ENCODE assay signal across 10 cellular contexts in the genomic region with DNA sequence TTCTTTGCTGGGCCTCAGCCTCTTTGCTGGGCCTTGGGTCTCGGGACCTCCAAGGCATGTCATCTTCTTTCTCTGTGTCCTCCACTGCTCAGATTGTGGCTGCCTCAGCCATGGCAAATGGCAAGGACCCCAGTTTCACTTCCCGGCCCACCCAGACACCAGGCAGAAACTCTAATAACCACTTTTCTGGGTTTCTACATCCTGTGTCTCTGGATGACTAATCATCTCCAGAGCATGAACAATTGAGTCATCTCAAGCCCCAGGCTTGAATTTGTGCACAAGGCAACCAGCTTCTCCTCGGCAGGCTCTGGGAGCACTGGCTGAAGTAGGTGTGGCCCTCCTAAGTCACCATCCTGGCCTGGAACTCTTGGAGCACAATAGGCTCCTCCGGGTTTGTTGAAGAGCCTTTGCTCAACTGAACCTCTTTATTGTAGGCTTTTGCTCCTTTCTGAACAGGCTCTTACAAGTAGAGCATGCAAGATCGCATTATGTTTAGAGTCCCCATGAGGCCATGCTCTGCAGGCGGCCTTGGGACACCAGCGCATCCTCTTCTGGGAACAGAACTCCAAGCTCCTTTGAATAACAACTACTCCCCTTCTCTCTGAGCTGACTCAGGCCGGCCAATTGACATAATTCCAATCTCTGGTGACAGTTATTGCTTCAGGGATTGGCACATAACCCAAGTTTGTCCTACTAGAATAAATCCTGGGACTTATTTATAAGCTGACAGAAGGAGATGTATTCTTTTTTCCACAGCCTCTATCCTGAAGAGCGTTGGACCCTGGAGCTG.
A peak's percentile ranks its signal among the peaks of the same experiment; 100 is the strongest.
DNase-seq lines count a peak whose midpoint lies in the region; ATAC-seq, FAIRE-seq and TF ChIP-seq lines count a peak whose summit lies in the region.
"Had no signal": no experiment of that assay in that cellular context is flagged by ENCODE, and none has a peak within 500 bp of the region (broad histone marks: within the 10 kb centered on the region; RNA-seq: fewer than 3 reads in every experiment).

No MANE protein-coding gene starts in this region.

- peak; percentile 70 for FAIRE-seq in GM19239 (lab: Jason Lieb, UNC)
- no peak for FAIRE-seq in astrocyte (lab: Jason Lieb, UNC)

- no peak overlapping the region for H3K4me3 Mint-ChIP-seq in astrocyte (ENCODE audit: unreplicated experiment)
- H3K4me3 Mint-ChIP-seq: activated naive CD4-positive, alpha-beta T cell treated with anti-CD3 and anti-CD28 coated beads, Interleukin-2, amount 10 ng/mL, durations not matched to agents 7 days and 5 days had no signal

- H3K4me1 ChIP-seq in astrocyte (ENCODE audit: insufficient read depth, low read length) = no peaks in the 10 kb centered on the region

- no peaks in the 10 kb centered on the region for H3K27me3 ChIP-seq in astrocyte (ENCODE audit: insufficient read depth, low read length)

- no peak for TF ChIP-seq CTCF in astrocyte (IDR thresholded peaks at IDR 0.05; ENCODE audit: insufficient read depth, low read depth, low read length)
- no peak for TF ChIP-seq CTCF in coronary artery (IDR thresholded peaks at IDR 0.05)

- peak; percentile 83 for DNase-seq in AG08395 (ENCODE audit: low spot score)
- peak; percentile 13 for DNase-seq in GM19239 (ENCODE audit: insufficient read length, low spot score)
- no peak for DNase-seq in astrocyte (ENCODE audit: low read depth)
- DNase-seq in NCI-H2081 (lab: John Stamatoyannopoulos, UW) = no peak
- no peak for DNase-seq in coronary artery (ENCODE audit: low spot score)
- DNase-seq in activated T-cell treated with anti-CD3 and anti-CD28 coated beads, Interleukin-2, amount 50 U/mL, for 48 hours = no peak
- DNase-seq: activated naive CD4-positive, alpha-beta T cell treated with anti-CD3 and anti-CD28 coated beads, Interleukin-2, amount 10 ng/mL, durations not matched to agents 7 days and 5 days; Right ventricle myocardium superior had no signal

- H3K9ac ChIP-seq in astrocyte (ENCODE audit: low read length) = no peak overlapping the region

- H3K4me2 ChIP-seq in astrocyte (ENCODE audit: low read length) = no peak overlapping the region

- peak; percentile 47 for ATAC-seq in HG03066 (IDR thresholded peaks at IDR 0.05; ENCODE audit: low read depth, unreplicated experiment)
- no peak for ATAC-seq in activated CD4-positive, CD25-positive, alpha-beta regulatory T cell treated with anti-CD3 and anti-CD28 coated beads, Interleukin-2, amount 50 U/mL, for 24 hours

- H3K4me3 ChIP-seq in astrocyte (ENCODE audit: insufficient read depth, low read depth, low read length) (no peak overlapping the region), coronary artery (no peak overlapping the region)

- H3K27me3 Mint-ChIP-seq in astrocyte (ENCODE audit: low read depth, unreplicated experiment) = peaks cover 4% of the 10 kb centered on the region
- H3K27me3 Mint-ChIP-seq: activated naive CD4-positive, alpha-beta T cell treated with anti-CD3 and anti-CD28 coated beads, Interleukin-2, amount 10 ng/mL, durations not matched to agents 7 days and 5 days had no signal

- no peaks in the 10 kb centered on the region for H3K9me3 ChIP-seq in astrocyte (ENCODE audit: insufficient read depth, low read depth, low read length)

- no peaks in the 10 kb centered on the region for H4K20me1 ChIP-seq in astrocyte (ENCODE audit: insufficient read depth, low read length)

- no peak overlapping the region for H3K27ac ChIP-seq in astrocyte (ENCODE audit: low read depth, low read length)
- no peak overlapping the region for H3K27ac ChIP-seq in coronary artery

- H3K36me3 ChIP-seq in astrocyte (ENCODE audit: insufficient read depth, low read length) = no peaks in the 10 kb centered on the region

- H3K4me1 Mint-ChIP-seq in astrocyte (ENCODE audit: low read depth, unreplicated experiment) = peaks cover 1% of the 10 kb centered on the region
- H3K4me1 Mint-ChIP-seq: activated naive CD4-positive, alpha-beta T cell treated with anti-CD3 and anti-CD28 coated beads, Interleukin-2, amount 10 ng/mL, durations not matched to agents 7 days and 5 days had no signal

- no peak overlapping the region for H2AFZ ChIP-seq in astrocyte (ENCODE audit: low read depth, low read length)

- H3K27ac Mint-ChIP-seq in astrocyte (ENCODE audit: unreplicated experiment) = peak overlapping the region; percentile 47
- H3K27ac Mint-ChIP-seq: activated naive CD4-positive, alpha-beta T cell treated with anti-CD3 and anti-CD28 coated beads, Interleukin-2, amount 10 ng/mL, durations not matched to agents 7 days and 5 days had no signal

- H3K79me2 ChIP-seq in astrocyte (ENCODE audit: insufficient read depth, low read length) = no peaks in the 10 kb centered on the region

- peaks cover 12% of the 10 kb centered on the region for H3K9me3 Mint-ChIP-seq in astrocyte (ENCODE audit: unreplicated experiment)

- no peaks in the 10 kb centered on the region for H3K36me3 Mint-ChIP-seq in astrocyte (ENCODE audit: low read depth, unreplicated experiment)
- H3K36me3 Mint-ChIP-seq: activated naive CD4-positive, alpha-beta T cell treated with anti-CD3 and anti-CD28 coated beads, Interleukin-2, amount 10 ng/mL, durations not matched to agents 7 days and 5 days had no signal

Comparison
In these comparisons a context has a peak if more than half of its experiments do, and no peak if none do; other contexts are left out.
1. DNase-seq: peak in AG08395 (single experiment) and GM19239 (single experiment); none in astrocyte (single experiment), NCI-H2081 (0 of 2), coronary artery (single experiment) and activated T-cell treated with anti-CD3 and anti-CD28 coated beads, Interleukin-2, amount 50 U/mL, for 48 hours (0 of 2).